30 cellular contexts compared by ENCODE assay signal in the genomic region with DNA sequence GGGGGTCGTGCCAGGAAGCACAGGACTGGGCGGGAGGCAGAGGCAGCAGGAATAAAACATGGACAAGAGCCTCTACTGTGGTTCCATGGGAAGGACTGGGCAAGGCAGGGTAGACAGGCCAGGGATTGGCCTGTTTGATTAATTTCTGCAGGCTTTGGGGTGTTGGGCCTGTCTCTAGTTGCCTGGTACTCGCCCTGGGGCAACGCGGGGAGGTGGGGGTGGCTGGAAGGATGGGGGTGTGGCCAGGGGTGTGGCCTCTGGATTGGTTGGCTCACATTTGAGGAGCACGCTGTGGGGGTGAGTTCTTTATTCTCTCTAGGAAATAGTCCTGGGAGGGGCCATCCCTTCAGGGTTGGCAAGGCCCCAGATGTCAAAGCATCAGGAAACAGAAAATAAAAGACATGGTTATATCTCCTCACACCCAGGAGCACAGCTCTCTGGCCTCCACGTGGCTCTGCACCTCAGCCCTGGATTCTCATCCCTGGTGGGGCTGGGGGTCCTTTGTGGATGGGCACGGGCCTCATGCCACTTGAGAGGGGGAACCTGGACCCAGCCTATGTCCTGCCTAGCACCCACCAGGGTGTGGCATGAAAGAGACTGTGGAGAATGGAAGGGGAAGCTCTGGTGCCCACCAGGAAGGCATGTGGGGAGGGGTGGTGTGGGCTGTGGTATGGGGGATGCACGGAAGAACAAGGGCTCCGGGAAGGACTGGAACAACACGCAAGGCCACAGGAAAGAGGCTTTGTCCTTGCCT.
DNase-seq lines count a peak whose midpoint lies in the region; ATAC-seq and TF ChIP-seq lines count a peak whose summit lies in the region.
"Had no signal": no experiment of that assay in that cellular context is flagged by ENCODE, and none has a peak within 500 bp of the region (broad histone marks: within the 10 kb centered on the region; RNA-seq: fewer than 3 reads in every experiment).

No MANE protein-coding gene starts in this region.

- no peak for ATAC-seq in activated CD8-positive, alpha-beta memory T cell treated with anti-CD3 and anti-CD28 coated beads, Interleukin-2, amount 10 ng/mL, durations not matched to agents 7 days and 5 days
- ATAC-seq in HG03565 (IDR thresholded peaks at IDR 0.05; ENCODE audit: unreplicated experiment): no peak
- ATAC-seq: stimulated activated naive CD8-positive, alpha-beta T cell treated with anti-CD3 and anti-CD28 coated beads, Interleukin-15, amount 100 ng/mL, for 72 hours had no signal

- CTCF ChIA-PET in activated CD8-positive, alpha-beta memory T cell treated with anti-CD3 and anti-CD28 coated beads, Interleukin-2, amount 10 ng/mL, durations not matched to agents 7 days and 5 days (lab: Charles Lee): no interaction called here

- H3K27ac ChIP-seq in breast epithelium: no peak overlapping the region
- H3K27ac ChIP-seq in effector memory CD4-positive, alpha-beta T cell (ENCODE audit: insufficient read depth, low read length, poor library complexity, severe bottlenecking): no peak overlapping the region
- H3K27ac ChIP-seq: adrenal gland, brain microvascular endothelial cell, lower lobe of right lung, neutrophil, Peyer's patch, tibial nerve, WERI-Rb-1 had no signal

- TF ChIP-seq POLR2A in breast epithelium (IDR thresholded peaks at IDR 0.05): no peak

- H3K9me3 ChIP-seq in breast epithelium: no peaks in the 10 kb centered on the region
- no peaks in the 10 kb centered on the region for H3K9me3 ChIP-seq in effector memory CD4-positive, alpha-beta T cell (ENCODE audit: control insufficient read depth, low read length)
- H3K9me3 ChIP-seq: adrenal gland, lower lobe of right lung, neutrophil, Peyer's patch, SK-N-SH, tibial nerve had no signal

- no peaks in the 10 kb centered on the region for H3K27me3 ChIP-seq in breast epithelium
- no peaks in the 10 kb centered on the region for H3K27me3 ChIP-seq in effector memory CD4-positive, alpha-beta T cell (replicated peaks; ENCODE audit: control insufficient read depth, insufficient read depth, low read length, poor library complexity, severe bottlenecking)
- H3K27me3 ChIP-seq: brain microvascular endothelial cell, neutrophil, Peyer's patch, tibial nerve had no signal

- DNase-seq in activated CD8-positive, alpha-beta memory T cell treated with anti-CD3 and anti-CD28 coated beads for 24 hours: peak; percentile 45
- DNase-seq in activated CD8-positive, alpha-beta memory T cell treated with anti-CD3 and anti-CD28 coated beads, Interleukin-2, amount 10 ng/mL, durations not matched to agents 7 days and 5 days: no peak
- DNase-seq in breast epithelium (ENCODE audit: low spot score in 2 of 2) (peak; percentile 11 to 48), iPS-NIHi7 (ENCODE audit: extremely low spot score) (peak; percentile 22), MV-4-11 (lab: John Stamatoyannopoulos, UW) (no peak)
- DNase-seq in stimulated activated CD8-positive, alpha-beta memory T cell treated with anti-CD3 and anti-CD28 coated beads, Interleukin-4, amount 100 ng/mL, for 48 hours: peak; percentile 18
- no peak for DNase-seq in effector memory CD4-positive, alpha-beta T cell
- DNase-seq: 8988T; activated CD4-positive, alpha-beta T cell treated with anti-CD3 and anti-CD28 coated beads, Interleukin-2, amount 50 U/mL, for 4 hours; activated naive CD4-positive, alpha-beta T cell; activated T-cell treated with anti-CD3 and anti-CD28 coated beads, Interleukin-2, amount 50 U/mL, for 1 hour; brain microvascular endothelial cell; DND-41; foreskin fibroblast; GOT3; lower lobe of right lung; MM.1S; NCI-H1436 treated with DMSO at 0.1 percent for 48 hours; SK-N-SH; stimulated activated CD4-positive, alpha-beta T cell treated with anti-CD3 and anti-CD28 coated beads, Interleukin-12 subunit alpha, Interleukin-12 subunit beta, amount 100 ng/mL, for 4 hours; stimulated activated CD4-positive, alpha-beta T cell treated with anti-CD3 and anti-CD28 coated beads, Interleukin-4, amount 100 ng/mL, for 4 hours; T-helper 2 cell; WERI-Rb-1 had no signal

- no peak for TF ChIP-seq CTCF in breast epithelium (IDR thresholded peaks at IDR 0.05)

- no peak overlapping the region for H3K4me3 ChIP-seq in breast epithelium
- no peak overlapping the region for H3K4me3 ChIP-seq in effector memory CD4-positive, alpha-beta T cell (ENCODE audit: insufficient read depth, low read depth, low read length, poor library complexity, severe bottlenecking)
- H3K4me3 ChIP-seq: adrenal gland, lower lobe of right lung, Peyer's patch, tibial nerve had no signal

- H3K4me3 Mint-ChIP-seq in activated CD8-positive, alpha-beta memory T cell treated with anti-CD3 and anti-CD28 coated beads, Interleukin-2, amount 10 ng/mL, durations not matched to agents 7 days and 5 days: no peak overlapping the region
- H3K4me3 Mint-ChIP-seq: B cell; stimulated activated naive CD8-positive, alpha-beta T cell treated with anti-CD3 and anti-CD28 coated beads, Interleukin-15, amount 100 ng/mL, for 72 hours had no signal

- H3K27me3 Mint-ChIP-seq in activated CD8-positive, alpha-beta memory T cell treated with anti-CD3 and anti-CD28 coated beads, Interleukin-2, amount 10 ng/mL, durations not matched to agents 7 days and 5 days: peaks cover 10% of the 10 kb centered on the region

- H3K4me1 Mint-ChIP-seq in activated CD8-positive, alpha-beta memory T cell treated with anti-CD3 and anti-CD28 coated beads, Interleukin-2, amount 10 ng/mL, durations not matched to agents 7 days and 5 days: no peaks in the 10 kb centered on the region
- H3K4me1 Mint-ChIP-seq: B cell had no signal

- intact Hi-C loops in breast epithelium (cut with DNase I; ENCODE audit: low total_unique reads): no loop called here

- H3K27ac Mint-ChIP-seq in activated CD8-positive, alpha-beta memory T cell treated with anti-CD3 and anti-CD28 coated beads, Interleukin-2, amount 10 ng/mL, durations not matched to agents 7 days and 5 days: no peak overlapping the region
- H3K27ac Mint-ChIP-seq: B cell; stimulated activated naive CD8-positive, alpha-beta T cell treated with anti-CD3 and anti-CD28 coated beads, Interleukin-15, amount 100 ng/mL, for 72 hours had no signal

- no peaks in the 10 kb centered on the region for H3K9me3 Mint-ChIP-seq in activated CD8-positive, alpha-beta memory T cell treated with anti-CD3 and anti-CD28 coated beads, Interleukin-2, amount 10 ng/mL, durations not matched to agents 7 days and 5 days (ENCODE audit: low read depth)
- H3K9me3 Mint-ChIP-seq: stimulated activated naive CD8-positive, alpha-beta T cell treated with anti-CD3 and anti-CD28 coated beads, Interleukin-15, amount 100 ng/mL, for 72 hours had no signal

- no peaks in the 10 kb centered on the region for H3K4me1 ChIP-seq in breast epithelium
- H3K4me1 ChIP-seq in effector memory CD4-positive, alpha-beta T cell (ENCODE audit: control insufficient read depth, insufficient read depth, low read length, poor library complexity, severe bottlenecking): peaks cover 2% of the 10 kb centered on the region
- H3K4me1 ChIP-seq: adrenal gland, lower lobe of right lung, Peyer's patch had no signal

- H3K36me3 ChIP-seq in breast epithelium: no peaks in the 10 kb centered on the region
- no peaks in the 10 kb centered on the region for H3K36me3 ChIP-seq in effector memory CD4-positive, alpha-beta T cell (ENCODE audit: control insufficient read depth, insufficient read depth, low read length)
- H3K36me3 ChIP-seq: adrenal gland, brain microvascular endothelial cell, lower lobe of right lung, neutrophil, Peyer's patch, tibial nerve, WERI-Rb-1 had no signal

- H3K36me3 Mint-ChIP-seq in activated CD8-positive, alpha-beta memory T cell treated with anti-CD3 and anti-CD28 coated beads, Interleukin-2, amount 10 ng/mL, durations not matched to agents 7 days and 5 days: no peaks in the 10 kb centered on the region

Comparison
In these comparisons a context has a peak if more than half of its experiments do, and no peak if none do; other contexts are left out.
1. DNase-seq: peak in activated CD8-positive, alpha-beta memory T cell treated with anti-CD3 and anti-CD28 coated beads for 24 hours (single experiment), breast epithelium (2 of 2), iPS-NIHi7 (single experiment) and stimulated activated CD8-positive, alpha-beta memory T cell treated with anti-CD3 and anti-CD28 coated beads, Interleukin-4, amount 100 ng/mL, for 48 hours (single experiment); none in activated CD8-positive, alpha-beta memory T cell treated with anti-CD3 and anti-CD28 coated beads, Interleukin-2, amount 10 ng/mL, durations not matched to agents 7 days and 5 days (single experiment), effector memory CD4-positive, alpha-beta T cell (0 of 3) and MV-4-11 (single experiment).